16 cellular contexts compared by ENCODE assay signal in genomic region chrX:100864967-100865366, GRCh38. TPM values are rescaled to one million over a fixed set of nuclear protein-coding genes. Genes with fewer than 3 reads are reported as not detected.
DNase-seq lines count a peak whose midpoint lies in the region; ATAC-seq, FAIRE-seq and TF ChIP-seq lines count a peak whose summit lies in the region.
"Had no signal": no experiment of that assay in that cellular context is flagged by ENCODE, and none has a peak within 500 bp of the region (broad histone marks: within the 10 kb centered on the region; RNA-seq: fewer than 3 reads in every experiment).

No MANE protein-coding gene starts in this region.

- H3K27ac ChIP-seq in endothelial cell of umbilical vein (ENCODE audit: insufficient read depth, low read depth, low read length), result peak overlapping the region; percentile 72
- H3K27ac ChIP-seq in muscle layer of colon (ENCODE audit: low read depth, low read length), result peak overlapping the region; percentile 32
- H3K27ac ChIP-seq: upper lobe of right lung had no signal

- H3K9ac ChIP-seq in endothelial cell of umbilical vein (replicated peaks; ENCODE audit: extremely low read depth, insufficient read depth, low read length) (no peak overlapping the region), muscle layer of colon (ENCODE audit: low read length) (no peak overlapping the region)

- intact Hi-C loops in endothelial cell of umbilical vein (cut with micrococcal nuclease), result no loop called here

- peak overlapping the region; percentile 84 for H2AFZ ChIP-seq in endothelial cell of umbilical vein (ENCODE audit: low read depth, low read length)

- BruUV-seq in endothelial cell of umbilical vein (replicated peaks; lab: Mats Ljungman, UMichigan), result no TSS peak

- TF ChIP-seq CTCF in endothelial cell of umbilical vein (IDR thresholded peaks at IDR 0.05; ENCODE audit: extremely low read depth in 1 of 2, insufficient read depth in 1 of 2, low read depth in 1 of 2, low read length in 2 of 2), result no peak

- H3K27me3 ChIP-seq in endothelial cell of umbilical vein (ENCODE audit: control insufficient read depth in 2 of 2, insufficient read depth in 2 of 2, low read length in 2 of 2) (no peaks in the 10 kb centered on the region), muscle layer of colon (ENCODE audit: control insufficient read depth in 1 of 2, insufficient read depth in 2 of 2, low read length in 2 of 2) (no peaks in the 10 kb centered on the region)
- H3K27me3 ChIP-seq: upper lobe of right lung had no signal

- POLR2A ChIA-PET in endothelial cell of umbilical vein (lab: Charles Lee), result no interaction called here

- H3K4me3 ChIP-seq in endothelial cell of umbilical vein (replicated peaks in 1 of 3; ENCODE audit: insufficient read depth in 1 of 3, low read depth in 1 of 3, low read length in 3 of 3) (no peak overlapping the region), muscle layer of colon (ENCODE audit: low read depth in 1 of 2, low read length in 2 of 2) (no peak overlapping the region)
- H3K4me3 ChIP-seq: upper lobe of right lung had no signal

- no peak overlapping the region for H3K4me2 ChIP-seq in endothelial cell of umbilical vein (ENCODE audit: insufficient read depth, low read length)

- FAIRE-seq in endothelial cell of umbilical vein (lab: Jason Lieb, UNC), result peak; percentile 91
- FAIRE-seq: G401.6, small intestine had no signal

- H4K20me1 ChIP-seq in endothelial cell of umbilical vein (replicated peaks; ENCODE audit: control insufficient read depth, extremely low read depth, insufficient read depth, low read length), result no peaks in the 10 kb centered on the region

- no peaks in the 10 kb centered on the region for H3K9me1 ChIP-seq in endothelial cell of umbilical vein (replicated peaks; ENCODE audit: control insufficient read depth, extremely low read depth, insufficient read depth, low read length)

- no peak overlapping the region for H3K27ac Mint-ChIP-seq in T-helper 17 cell
- H3K27ac Mint-ChIP-seq: activated naive CD8-positive, alpha-beta T cell had no signal

- no peak for TF ChIP-seq POLR2A in endothelial cell of umbilical vein (IDR thresholded peaks at IDR 0.05; ENCODE audit: low read depth, low read length)

- H3K27me3 Mint-ChIP-seq in T-helper 17 cell, result peaks cover 8% of the 10 kb centered on the region
- H3K27me3 Mint-ChIP-seq: activated naive CD8-positive, alpha-beta T cell had no signal

- H3K4me1 Mint-ChIP-seq in T-helper 17 cell, result no peaks in the 10 kb centered on the region

- no peaks in the 10 kb centered on the region for H3K79me2 ChIP-seq in endothelial cell of umbilical vein (ENCODE audit: control insufficient read depth, insufficient read depth, low read length)

- H3K36me3 ChIP-seq in endothelial cell of umbilical vein (ENCODE audit: control insufficient read depth in 2 of 2, extremely low read depth in 1 of 2, insufficient read depth in 2 of 2, low read length in 2 of 2) (no peaks in the 10 kb centered on the region), muscle layer of colon (ENCODE audit: insufficient read depth, low read length) (no peaks in the 10 kb centered on the region)
- H3K36me3 ChIP-seq: upper lobe of right lung had no signal

- no peaks in the 10 kb centered on the region for H3K36me3 Mint-ChIP-seq in T-helper 17 cell (ENCODE audit: low read depth)
- H3K36me3 Mint-ChIP-seq: activated naive CD8-positive, alpha-beta T cell had no signal

- dilution Hi-C loops in endothelial cell of umbilical vein (cut with MboI; ENCODE audit: extremely low pct_ligation_motif_present, low sequenced_read_pairs), result no loop called here

- DNase-seq in AG08396 (ENCODE audit: low spot score) (peak; percentile 26), M059J (ENCODE audit: low read depth) (peak; percentile 65), endothelial cell of umbilical vein (ENCODE audit: low read depth, low spot score) (peak; percentile 69), NCI-H748 (lab: John Stamatoyannopoulos, UW; ENCODE audit: unreplicated experiment) (no peak), T-helper 17 cell (no peak)
- no peak for DNase-seq in stimulated activated CD4-positive, alpha-beta T cell treated with anti-CD3 and anti-CD28 coated beads, Interleukin-2, amount 100 ng/mL, for 24 hours
- DNase-seq: AML-193; effector CD4-positive, alpha-beta T cell; small intestine; upper lobe of right lung had no signal

- H3K4me1 ChIP-seq in endothelial cell of umbilical vein (ENCODE audit: control insufficient read depth, extremely low read depth, insufficient read depth, low read length) (peaks cover 14% of the 10 kb centered on the region), muscle layer of colon (ENCODE audit: insufficient read depth, low read length) (no peaks in the 10 kb centered on the region)
- H3K4me1 ChIP-seq: upper lobe of right lung had no signal

- no peak overlapping the region for H3K4me3 Mint-ChIP-seq in T-helper 17 cell
- H3K4me3 Mint-ChIP-seq: activated naive CD8-positive, alpha-beta T cell had no signal

- CTCF ChIA-PET in endothelial cell of umbilical vein (lab: Charles Lee), result interaction anchor here (0.6 kb wide), 1 partner anchor 39 kb away, joined by 3 read pairs; no protein-coding TSS in a partner anchor

- no peaks in the 10 kb centered on the region for H3K9me3 ChIP-seq in endothelial cell of umbilical vein (replicated peaks; ENCODE audit: control insufficient read depth, insufficient read depth, low read length)
- no peaks in the 10 kb centered on the region for H3K9me3 ChIP-seq in muscle layer of colon (ENCODE audit: low read length)
- no peaks in the 10 kb centered on the region for H3K9me3 ChIP-seq in T-helper 17 cell (ENCODE audit: control insufficient read depth, low read length, poor library complexity, severe bottlenecking)
- H3K9me3 ChIP-seq: upper lobe of right lung had no signal

- ATAC-seq in GM19452 (IDR thresholded peaks at IDR 0.05; ENCODE audit: unreplicated experiment) (no peak), T-helper 17 cell (no peak)
- ATAC-seq: upper lobe of right lung had no signal

TF ChIP-seq in endothelial cell of umbilical vein, 7 proteins besides CTCF, POLR2A, EP300 and RAD21:
- TF ChIP-seq FOS (IDR thresholded peaks at IDR 0.05; ENCODE audit: borderline replicate concordance, insufficient read depth, low read length) (peak; percentile 65), GATA2 (IDR thresholded peaks at IDR 0.05; ENCODE audit: insufficient read depth, insufficient read length, low read depth, low read length) (no peak)

RNA-seq across cellular contexts. Expression of gene NOX1, which starts 9.2 kb away (rescaled TPM):
- not detected in 2 replicates for total RNA-seq in M059J (2014; rRNA removed; shearing (Covaris generic))
- total RNA-seq in endothelial cell of umbilical vein, result not detected in 2 replicates
- polyA plus RNA-seq in endothelial cell of umbilical vein, result not detected in 2 replicates
- polyA plus RNA-seq in endothelial cell of umbilical vein (2011; cell fraction: cytosol; rRNA removed), result not detected in 2 replicates
- 0.10 and 0.17 TPM in 2 replicates for polyA plus RNA-seq in endothelial cell of umbilical vein (2011; cell fraction: nucleus; rRNA removed)
- polyA plus RNA-seq in endothelial cell of umbilical vein (2012), result not detected in 2 replicates
- not detected in 2 replicates for polyA minus RNA-seq in endothelial cell of umbilical vein
- polyA minus RNA-seq in endothelial cell of umbilical vein (2011; cell fraction: cytosol; rRNA and poly(A)+ RNA removed), result not detected
- polyA minus RNA-seq in endothelial cell of umbilical vein (2011; cell fraction: nucleus; rRNA and poly(A)+ RNA removed), result not detected in 2 replicates
- not detected for total RNA-seq in T-helper 17 cell
- total RNA-seq: activated CD8-positive, alpha-beta memory T cell treated with anti-CD3 and anti-CD28 coated beads for 36 hours; OCI-LY7; upper lobe of right lung had no signal
- polyA plus RNA-seq: small intestine had no signal

RNA-seq across cellular contexts. Expression of gene CSTF2, which starts 44.8 kb away (rescaled TPM):
- 37.6 and 55.3 TPM in 2 replicates for total RNA-seq in M059J (2014; rRNA removed; shearing (Covaris generic))
- 24.8 and 25.2 TPM in 2 replicates for total RNA-seq in endothelial cell of umbilical vein
- polyA plus RNA-seq in endothelial cell of umbilical vein, result 14.3 and 18.5 TPM in 2 replicates
- 23.3 and 24.6 TPM in 2 replicates for polyA plus RNA-seq in endothelial cell of umbilical vein (2011; cell fraction: cytosol; rRNA removed)
- 34.2 and 41.7 TPM in 2 replicates for polyA plus RNA-seq in endothelial cell of umbilical vein (2011; cell fraction: nucleus; rRNA removed)
- 20.7 and 31.2 TPM in 2 replicates for polyA plus RNA-seq in endothelial cell of umbilical vein (2012)
- 21.4 and 23.5 TPM in 2 replicates for polyA minus RNA-seq in endothelial cell of umbilical vein
- polyA minus RNA-seq in endothelial cell of umbilical vein (2011; cell fraction: cytosol; rRNA and poly(A)+ RNA removed), result 32.1 TPM
- 7.4 and 9.8 TPM in 2 replicates for polyA minus RNA-seq in endothelial cell of umbilical vein (2011; cell fraction: nucleus; rRNA and poly(A)+ RNA removed)
- 10 to 100 TPM; 11.4 to 11.6 TPM for total RNA-seq in T-helper 17 cell

Comparison
In these comparisons a context has a peak if more than half of its experiments do, and no peak if none do; other contexts are left out.
1. DNase-seq: peak in AG08396 (single experiment), M059J (single experiment) and endothelial cell of umbilical vein (single experiment); none in NCI-H748 (single experiment), stimulated activated CD4-positive, alpha-beta T cell treated with anti-CD3 and anti-CD28 coated beads, Interleukin-2, amount 100 ng/mL, for 24 hours (0 of 2) and T-helper 17 cell (0 of 3).